14 cellular contexts compared by ENCODE assay signal in the genomic region with DNA sequence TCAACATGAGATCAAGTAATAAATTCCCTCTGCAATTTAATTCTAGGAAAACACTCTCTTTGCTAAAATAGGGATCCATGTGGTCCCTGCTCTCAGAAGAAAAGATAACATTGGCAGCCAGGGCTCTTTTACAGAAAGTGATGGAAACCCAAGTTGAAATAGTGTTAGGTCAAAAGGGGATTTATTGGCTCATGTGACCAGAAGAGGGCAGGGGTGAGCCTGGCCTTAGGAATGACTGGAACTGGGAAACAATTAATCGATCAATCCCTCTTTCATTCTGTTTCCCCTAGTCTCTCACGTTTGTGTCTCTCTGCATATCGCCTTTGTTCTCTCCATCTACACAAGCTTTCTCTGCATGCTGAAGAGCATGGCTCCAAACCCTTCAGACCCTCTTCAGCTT. TPM values are rescaled to one million over a fixed set of nuclear protein-coding genes. Genes with fewer than 3 reads are reported as not detected.
A peak's percentile ranks its signal among the peaks of the same experiment; 100 is the strongest.
DNase-seq lines count a peak whose midpoint lies in the region; ATAC-seq, FAIRE-seq and TF ChIP-seq lines count a peak whose summit lies in the region.
"Had no signal": no experiment of that assay in that cellular context is flagged by ENCODE, and none has a peak within 500 bp of the region (broad histone marks: within the 10 kb centered on the region; RNA-seq: fewer than 3 reads in every experiment).

No MANE protein-coding gene starts in this region.

- ATAC-seq in DND-41 (ENCODE audit: insufficient read depth, low read depth) (no peak), K562 (peak; percentile 51; the same call in 1 of the 3 replicates)
- no peak for ATAC-seq in effector memory CD8-positive, alpha-beta T cell (replicated peaks)
- ATAC-seq: left colon had no signal

- POLR2A ChIA-PET in K562 (lab: Yijun Ruan, JAX) = interaction anchor here (1.0 to 1.1 kb wide), 2 partner anchors 39 to 423 kb away, joined by 3 read pairs; no protein-coding TSS in a partner anchor

- H3K4me3 ChIP-seq in DND-41 (ENCODE audit: low read depth in 1 of 2, low read length in 2 of 2) (no peak overlapping the region), K562 (no peak overlapping the region)

- H3K9me3 Mint-ChIP-seq in HFFc6 (no peaks in the 10 kb centered on the region), nephron progenitor cell (no peaks in the 10 kb centered on the region)
- no peaks in the 10 kb centered on the region for H3K9me3 Mint-ChIP-seq in effector memory CD8-positive, alpha-beta T cell
- H3K9me3 Mint-ChIP-seq: activated CD4-positive, alpha-beta T cell treated with anti-CD3 and anti-CD28 coated beads, Interleukin-2, amount 10 ng/mL, durations not matched to agents 24 days and 14 days; activated naive CD4-positive, alpha-beta T cell treated with anti-CD3 and anti-CD28 coated beads, Interleukin-2, amount 50 U/mL, for 24 hours had no signal

- CTCF ChIA-PET in K562 (lab: Yijun Ruan, JAX; ENCODE audit: low intra/inter-chr PET ratio) = interaction anchor here (0.6 kb wide), 1 partner anchor 170 kb away, joined by 3 read pairs; no protein-coding TSS in a partner anchor

- TF ChIP-seq CTCF in DND-41 (IDR thresholded peaks at IDR 0.05; ENCODE audit: borderline replicate concordance, extremely low read depth, low read length, poor library complexity, severe bottlenecking) (peak; percentile 42), HFFc6 (IDR thresholded peaks at IDR 0.05) (peak; percentile 57), K562 (IDR thresholded peaks at IDR 0.05 in 2 of 3, conservative IDR thresholded peaks at IDR 0.05 in 1 of 3; ENCODE audit: insufficient read depth in 2 of 3, low read depth in 1 of 3, low read length in 3 of 3) (peak; percentile 51 to 67 (median 63)), nephron progenitor cell (IDR thresholded peaks at IDR 0.05) (peak; percentile 42)

- no peak for TF ChIP-seq POLR2A in K562 (conservative IDR thresholded peaks at IDR 0.05)

- H3K27me3 ChIP-seq in DND-41 (ENCODE audit: insufficient read depth, low read length, poor library complexity) (no peaks in the 10 kb centered on the region), K562 (ENCODE audit: control insufficient read depth in 2 of 2, insufficient read depth in 2 of 2, low read length in 2 of 2) (peaks cover 30 to 50% of the 10 kb centered on the region in 2 experiments)

- H3K36me3 ChIP-seq in DND-41 (ENCODE audit: insufficient read depth, low read length) (no peaks in the 10 kb centered on the region), K562 (ENCODE audit: control insufficient read depth, insufficient read depth, low read length) (no peaks in the 10 kb centered on the region)

- H3K27me3 Mint-ChIP-seq in HFFc6 (ENCODE audit: insufficient read depth) (peaks cover 44% of the 10 kb centered on the region), nephron progenitor cell (ENCODE audit: low read depth, poor library complexity) (peaks cover 17% of the 10 kb centered on the region)
- H3K27me3 Mint-ChIP-seq in effector memory CD8-positive, alpha-beta T cell = peaks cover 20 to 23% of the 10 kb centered on the region in 2 donors
- H3K27me3 Mint-ChIP-seq: activated naive CD4-positive, alpha-beta T cell treated with anti-CD3 and anti-CD28 coated beads, Interleukin-2, amount 50 U/mL, for 24 hours had no signal

- TF ChIP-seq RAD21 in K562 (CRISPR knock-in tag; conservative IDR thresholded peaks at IDR 0.05 in 1 of 2, IDR thresholded peaks at IDR 0.05 in 1 of 2) = peak; percentile 30 to 62; a peak in 2 of 4 replicates

- H3K9ac ChIP-seq in DND-41 (ENCODE audit: low read depth, low read length) (no peak overlapping the region), K562 (ENCODE audit: insufficient read depth in 1 of 2, low read depth in 2 of 2, low read length in 2 of 2) (no peak overlapping the region)

- H3K9me1 ChIP-seq in K562 (ENCODE audit: control insufficient read depth, insufficient read depth, low read length) = no peaks in the 10 kb centered on the region

- BruUV-seq in K562 (replicated peaks; lab: Mats Ljungman, UMichigan) = no TSS peak

- DNase-seq in DND-41 (peak; percentile 8), HFFc6 (no peak), K562 (ENCODE audit: extremely low read depth in 1 of 4, low spot score in 3 of 4) (peak; percentile 23 to 39 (median 32)), nephron progenitor cell (no peak), SIG-M5 (lab: John Stamatoyannopoulos, UW) (no peak), GM03348 (ENCODE audit: low spot score) (no peak)
- no peak for DNase-seq in activated effector memory CD4-positive, alpha-beta T cell treated with anti-CD3 and anti-CD28 coated beads, Interleukin-2, amount 50 U/mL, for 16 hours
- DNase-seq in effector memory CD8-positive, alpha-beta T cell = no peak
- DNase-seq: activated CD4-positive, alpha-beta T cell treated with anti-CD3 and anti-CD28 coated beads, Interleukin-2, amount 10 ng/mL, durations not matched to agents 24 days and 14 days; GF-D8; left colon; NCI-H1105 treated with DMSO at 0.1 percent for 48 hours had no signal

- H3K4me1 Mint-ChIP-seq in HFFc6 (ENCODE audit: low read depth) = peaks cover 5% of the 10 kb centered on the region
- H3K4me1 Mint-ChIP-seq in nephron progenitor cell = peaks cover 15% of the 10 kb centered on the region
- H3K4me1 Mint-ChIP-seq in effector memory CD8-positive, alpha-beta T cell (ENCODE audit: low read depth in 2 of 2) = peaks cover 2 to 8% of the 10 kb centered on the region in 2 donors
- H3K4me1 Mint-ChIP-seq: activated CD4-positive, alpha-beta T cell treated with anti-CD3 and anti-CD28 coated beads, Interleukin-2, amount 10 ng/mL, durations not matched to agents 24 days and 14 days; activated naive CD4-positive, alpha-beta T cell treated with anti-CD3 and anti-CD28 coated beads, Interleukin-2, amount 50 U/mL, for 24 hours had no signal

- H3K36me3 Mint-ChIP-seq in HFFc6 (ENCODE audit: low read depth) = no peaks in the 10 kb centered on the region
- H3K36me3 Mint-ChIP-seq in nephron progenitor cell (ENCODE audit: low read depth) = no peaks in the 10 kb centered on the region
- no peaks in the 10 kb centered on the region for H3K36me3 Mint-ChIP-seq in effector memory CD8-positive, alpha-beta T cell (ENCODE audit: insufficient read depth)
- H3K36me3 Mint-ChIP-seq: activated naive CD4-positive, alpha-beta T cell treated with anti-CD3 and anti-CD28 coated beads, Interleukin-2, amount 50 U/mL, for 24 hours had no signal

- intact Hi-C loops in K562 (cut with micrococcal nuclease) = loop anchor here (2.0 to 5.0 kb wide), 2 partner anchors 67 to 82 kb away; no protein-coding TSS in a partner anchor

- no peak overlapping the region for H3K4me2 ChIP-seq in DND-41 (ENCODE audit: insufficient read depth, low read length)
- no peak overlapping the region for H3K4me2 ChIP-seq in K562 (ENCODE audit: insufficient read depth, low read length)

- peak; percentile 74 for FAIRE-seq in K562 (lab: Jason Lieb, UNC)
- FAIRE-seq: endometrium had no signal

- no peak overlapping the region for H2AFZ ChIP-seq in DND-41 (ENCODE audit: low read depth, low read length)
- no peak overlapping the region for H2AFZ ChIP-seq in K562 (ENCODE audit: low read depth, low read length)

- H4K20me1 ChIP-seq in DND-41 (ENCODE audit: insufficient read depth, low read length) (no peaks in the 10 kb centered on the region), K562 (replicated peaks; ENCODE audit: control insufficient read depth, insufficient read depth, low read length) (no peaks in the 10 kb centered on the region)

- 0% methylated on average over 3 of the region's 3 CpGs for whole genome bisulfite sequencing in K562 (ENCODE audit: insufficient coverage, low coverage, missing lambda C conversion rate)

- no peak for TF ChIP-seq EP300 in K562 (IDR thresholded peaks at IDR 0.05; ENCODE audit: low read length)

- H3K4me3 Mint-ChIP-seq in HFFc6 (no peak overlapping the region), nephron progenitor cell (no peak overlapping the region)
- H3K4me3 Mint-ChIP-seq in effector memory CD8-positive, alpha-beta T cell = no peak overlapping the region
- H3K4me3 Mint-ChIP-seq: activated CD4-positive, alpha-beta T cell treated with anti-CD3 and anti-CD28 coated beads, Interleukin-2, amount 10 ng/mL, durations not matched to agents 24 days and 14 days; activated naive CD4-positive, alpha-beta T cell treated with anti-CD3 and anti-CD28 coated beads, Interleukin-2, amount 50 U/mL, for 24 hours had no signal

- H3K27ac Mint-ChIP-seq in HFFc6 (no peak overlapping the region), nephron progenitor cell (no peak overlapping the region)
- no peak overlapping the region for H3K27ac Mint-ChIP-seq in effector memory CD8-positive, alpha-beta T cell
- H3K27ac Mint-ChIP-seq: activated CD4-positive, alpha-beta T cell treated with anti-CD3 and anti-CD28 coated beads, Interleukin-2, amount 10 ng/mL, durations not matched to agents 24 days and 14 days; activated naive CD4-positive, alpha-beta T cell treated with anti-CD3 and anti-CD28 coated beads, Interleukin-2, amount 50 U/mL, for 24 hours had no signal

- no peak overlapping the region for H3K27ac ChIP-seq in DND-41 (ENCODE audit: low read length)
- H3K27ac ChIP-seq in K562 (ENCODE audit: extremely low read depth, low read depth, low read length) = no peak overlapping the region

- H3K9me3 ChIP-seq in DND-41 (ENCODE audit: insufficient read depth, low read length, severe bottlenecking) (no peaks in the 10 kb centered on the region), K562 (replicated peaks; ENCODE audit: control insufficient read depth, insufficient read depth, low read depth, low read length) (no peaks in the 10 kb centered on the region)

- in situ Hi-C loops in K562 (cut with MboI) = no loop called here

- H3K79me2 ChIP-seq in DND-41 (ENCODE audit: insufficient read depth, low read length) (no peaks in the 10 kb centered on the region), K562 (ENCODE audit: control insufficient read depth, insufficient read depth, low read length) (no peaks in the 10 kb centered on the region)

- H3K4me1 ChIP-seq in DND-41 (ENCODE audit: insufficient read depth, low read length) (no peaks in the 10 kb centered on the region), K562 (replicated peaks in 1 of 2; ENCODE audit: control insufficient read depth in 2 of 2, insufficient read depth in 2 of 2, low read length in 2 of 2) (no peaks in the 10 kb centered on the region)

RNA-seq across cellular contexts. Expression of a gene that starts 58.3 kb away (rescaled TPM):
- 10 to 100 TPM; 34.5 to 42.0 (median 37.2) TPM for total RNA-seq in HFFc6 (2021; fragmentation: NEBNext Ultra II Directional; extraction: Animal tissue kit (Norgen Biotek cat#: 25700))
- total RNA-seq in K562 (2011; cell fraction: chromatin; rRNA removed; ENCODE audit: low replicate concordance) = 16.1 and 24.5 TPM in 2 replicates
- 19.7 and 24.8 TPM in 2 replicates for total RNA-seq in K562 (2011; cell fraction: nucleolus; rRNA removed)
- 16.6 and 20.7 TPM in 2 replicates for total RNA-seq in K562 (2011; cell fraction: nucleoplasm; rRNA removed)
- total RNA-seq in K562 (2014; rRNA removed) = 24.1 and 37.6 TPM in 2 replicates
- total RNA-seq in K562 (2014; rRNA removed; fragmentation: Illumina TruSeq; extraction: Trizol) = 29.5 and 33.6 TPM in 2 replicates
- total RNA-seq in K562 (2015; rRNA removed; fragmentation: Illumina TruSeq; extraction: Trizol) = 39.2 and 41.0 TPM in 2 replicates
- total RNA-seq in K562 (2021) = 44.8 and 46.3 TPM in 2 replicates
- 27.4 and 30.8 TPM in 2 replicates for polyA plus RNA-seq in K562 (2011; rRNA removed)
- polyA plus RNA-seq in K562 (2011; cell fraction: cytosol; rRNA removed) = 25.5 and 37.7 TPM in 2 replicates
- 10.3 and 12.1 TPM in 2 replicates for polyA plus RNA-seq in K562 (2011; cell fraction: nucleus; rRNA removed)
- polyA plus RNA-seq in K562 (2012) = 19.7 and 39.1 TPM in 2 replicates
- polyA plus RNA-seq in K562 (2014; fragmentation: Illumina TruSeq; extraction: Trizol) = 46.5 and 51.6 TPM in 2 replicates
- polyA plus RNA-seq in K562 (2014; fragmentation: Nextera tagmentation; extraction: Ambion mirVana) = 10 to 100 TPM in 1 of 2 experiments, 1 to 10 TPM in 1; 8.6 to 12.7 TPM
- polyA plus RNA-seq in K562 (2014; rRNA removed) = 22.4 and 27.7 TPM in 2 replicates
- polyA minus RNA-seq in K562 (2011; rRNA and poly(A)+ RNA removed) = 50.6 and 57.9 TPM in 2 replicates
- 47.5 and 49.1 TPM in 2 replicates for polyA minus RNA-seq in K562 (2011; cell fraction: cytosol; rRNA and poly(A)+ RNA removed)
- 10.2 and 12.7 TPM in 2 replicates for polyA minus RNA-seq in K562 (2011; cell fraction: nucleus; rRNA and poly(A)+ RNA removed)

Comparison
In these comparisons a context has a peak if more than half of its experiments do, and no peak if none do; other contexts are left out.
1. DNase-seq: peak in DND-41 (single experiment) and K562 (4 of 4); none in HFFc6 (single experiment), nephron progenitor cell (single experiment), activated effector memory CD4-positive, alpha-beta T cell treated with anti-CD3 and anti-CD28 coated beads, Interleukin-2, amount 50 U/mL, for 16 hours (single experiment), effector memory CD8-positive, alpha-beta T cell (0 of 3), SIG-M5 (single experiment) and GM03348 (single experiment).
2. Peak in every context shown above with its lines, with median percentiles within 50 percentile points of each other: CTCF ChIP-seq.